ENCODE assay signal across 27 cellular contexts in genomic region chr14:44613061-44613712, GRCh38.
A peak's percentile ranks its signal among the peaks of the same experiment; 100 is the strongest.
DNase-seq lines count a peak whose midpoint lies in the region; ATAC-seq and TF ChIP-seq lines count a peak whose summit lies in the region.
"Had no signal": no experiment of that assay in that cellular context is flagged by ENCODE, and none has a peak within 500 bp of the region (broad histone marks: within the 10 kb centered on the region; RNA-seq: fewer than 3 reads in every experiment).

No MANE protein-coding gene starts in this region.

- peak overlapping the region; percentile 44 for H3K4me3 ChIP-seq in SK-N-MC
- no peak overlapping the region for H3K4me3 ChIP-seq in brain microvascular endothelial cell (ENCODE audit: low read depth, low read length)
- H3K4me3 ChIP-seq: BLaER1, K562, PC-9, SJCRH30 had no signal

- TF ChIP-seq CTCF in brain microvascular endothelial cell (IDR thresholded peaks at IDR 0.05; ENCODE audit: low read depth, low read length, missing control alignments) = no peak

- peak overlapping the region; percentile 90 for H3K27ac ChIP-seq in SK-N-MC
- H3K27ac ChIP-seq in brain microvascular endothelial cell = no peak overlapping the region
- no peak overlapping the region for H3K27ac ChIP-seq in caudate nucleus (ENCODE audit: low read depth, low read length)
- H3K27ac ChIP-seq: BLaER1, PC-9, SJCRH30 had no signal

- no peaks in the 10 kb centered on the region for H3K27me3 ChIP-seq in brain microvascular endothelial cell (replicated peaks)
- H3K27me3 ChIP-seq: BLaER1, SJCRH30 had no signal

- ATAC-seq in HG02571 (IDR thresholded peaks at IDR 0.05; ENCODE audit: unreplicated experiment) = no peak
- ATAC-seq: HepG2, K562, Right ventricle myocardium inferior, T-cell had no signal

- in situ Hi-C loops in brain microvascular endothelial cell (cut with HindIII; ENCODE audit: low pct_ligation_motif_present, low sequenced_read_pairs) = no loop called here

- H3K9me3 ChIP-seq in SK-N-MC (ENCODE audit: low read depth, low read length) = no peaks in the 10 kb centered on the region
- H3K9me3 ChIP-seq: BLaER1, SJCRH30 had no signal

- peak; percentile 24 for DNase-seq in NCI-H2196 (lab: John Stamatoyannopoulos, UW; ENCODE audit: unreplicated experiment)
- DNase-seq in NCI-H2196 treated with DMSO at 0.1 percent for 48 hours (lab: John Stamatoyannopoulos, UW; ENCODE audit: unreplicated experiment) = no peak
- DNase-seq in NCI-H524 (lab: John Stamatoyannopoulos, UW) = peak; percentile 90 to 94
- DNase-seq in SK-N-MC (ENCODE audit: low read depth, low spot score) = peak; percentile 95
- DNase-seq in DMS53 treated with DMSO at 0.1 percent for 48 hours (lab: John Stamatoyannopoulos, UW; ENCODE audit: unreplicated experiment) = no peak
- no peak for DNase-seq in brain microvascular endothelial cell
- DNase-seq in caudate nucleus (lab: John Stamatoyannopoulos, UW) = no peak
- DNase-seq: 8988T; CD4-positive, alpha-beta T cell; DND-41; H7; Kasumi-1; MV-4-11; NCI-H1105; NCI-H1436 treated with DMSO at 0.1 percent for 48 hours; NCI-H187 treated with DMSO at 0.1 percent for 48 hours; NCI-H2227 treated with DMSO at 0.1 percent for 48 hours; NCI-H748 treated with DMSO at 0.1 percent for 48 hours; NK-92 treated with Interleukin-12 subunit alpha and Interleukin-12 subunit beta, amount 100 ng/mL, for 24 hours; PC-9; SJCRH30; T-cell had no signal

- H3K36me3 ChIP-seq in SK-N-MC (ENCODE audit: insufficient read depth, low read length) (no peaks in the 10 kb centered on the region), brain microvascular endothelial cell (replicated peaks) (no peaks in the 10 kb centered on the region)
- H3K36me3 ChIP-seq: BLaER1, SJCRH30 had no signal

- no peak overlapping the region for H3K9ac ChIP-seq in SK-N-MC (ENCODE audit: insufficient read length)
- H3K9ac ChIP-seq: BLaER1 had no signal

Comparison
In these comparisons a context has a peak if more than half of its experiments do, and no peak if none do; other contexts are left out.
1. DNase-seq: peak in NCI-H2196 (single experiment), NCI-H524 (2 of 2) and SK-N-MC (single experiment); none in NCI-H2196 treated with DMSO at 0.1 percent for 48 hours (single experiment), DMS53 treated with DMSO at 0.1 percent for 48 hours (single experiment), brain microvascular endothelial cell (single experiment) and caudate nucleus (0 of 61).